In the genomic region with DNA sequence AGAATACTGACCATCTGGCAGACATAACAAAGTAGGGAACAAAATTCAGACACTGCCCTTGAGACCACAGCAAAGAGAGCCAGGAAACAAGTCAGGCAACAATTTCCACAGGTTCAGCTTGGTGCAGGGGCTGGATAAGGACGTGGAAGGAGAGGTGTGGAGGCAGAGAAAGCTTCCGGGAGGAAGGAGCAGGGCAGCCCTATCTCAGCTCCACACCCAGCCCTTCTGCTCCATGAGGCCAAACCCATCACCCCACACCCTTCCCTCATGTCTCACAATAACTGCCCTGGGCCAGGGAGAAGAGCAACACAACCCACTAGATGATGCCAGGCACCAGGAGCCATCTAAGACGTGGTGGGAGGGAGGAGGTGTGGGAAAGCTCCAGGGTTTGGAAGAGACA, we compare ENCODE assay signal across 1 cellular context.
TF ChIP-seq lines count a peak whose summit lies in the region.

No MANE protein-coding gene starts in this region.

TF ChIP-seq in GM23338, 12 proteins besides CTCF, POLR2A, EP300 and RAD21 (continued from another document):
- TF ChIP-seq, protein P1, sequence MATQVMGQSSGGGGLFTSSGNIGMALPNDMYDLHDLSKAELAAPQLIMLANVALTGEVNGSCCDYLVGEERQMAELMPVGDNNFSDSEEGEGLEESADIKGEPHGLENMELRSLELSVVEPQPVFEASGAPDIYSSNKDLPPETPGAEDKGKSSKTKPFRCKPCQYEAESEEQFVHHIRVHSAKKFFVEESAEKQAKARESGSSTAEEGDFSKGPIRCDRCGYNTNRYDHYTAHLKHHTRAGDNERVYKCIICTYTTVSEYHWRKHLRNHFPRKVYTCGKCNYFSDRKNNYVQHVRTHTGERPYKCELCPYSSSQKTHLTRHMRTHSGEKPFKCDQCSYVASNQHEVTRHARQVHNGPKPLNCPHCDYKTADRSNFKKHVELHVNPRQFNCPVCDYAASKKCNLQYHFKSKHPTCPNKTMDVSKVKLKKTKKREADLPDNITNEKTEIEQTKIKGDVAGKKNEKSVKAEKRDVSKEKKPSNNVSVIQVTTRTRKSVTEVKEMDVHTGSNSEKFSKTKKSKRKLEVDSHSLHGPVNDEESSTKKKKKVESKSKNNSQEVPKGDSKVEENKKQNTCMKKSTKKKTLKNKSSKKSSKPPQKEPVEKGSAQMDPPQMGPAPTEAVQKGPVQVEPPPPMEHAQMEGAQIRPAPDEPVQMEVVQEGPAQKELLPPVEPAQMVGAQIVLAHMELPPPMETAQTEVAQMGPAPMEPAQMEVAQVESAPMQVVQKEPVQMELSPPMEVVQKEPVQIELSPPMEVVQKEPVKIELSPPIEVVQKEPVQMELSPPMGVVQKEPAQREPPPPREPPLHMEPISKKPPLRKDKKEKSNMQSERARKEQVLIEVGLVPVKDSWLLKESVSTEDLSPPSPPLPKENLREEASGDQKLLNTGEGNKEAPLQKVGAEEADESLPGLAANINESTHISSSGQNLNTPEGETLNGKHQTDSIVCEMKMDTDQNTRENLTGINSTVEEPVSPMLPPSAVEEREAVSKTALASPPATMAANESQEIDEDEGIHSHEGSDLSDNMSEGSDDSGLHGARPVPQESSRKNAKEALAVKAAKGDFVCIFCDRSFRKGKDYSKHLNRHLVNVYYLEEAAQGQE (IDR thresholded peaks at IDR 0.05; ENCODE audit: unreplicated experiment): no peak
- TF ChIP-seq EZH2phosphoT487 (IDR thresholded peaks at IDR 0.05; ENCODE audit: unreplicated experiment): no peak
- TF ChIP-seq, protein P2, sequence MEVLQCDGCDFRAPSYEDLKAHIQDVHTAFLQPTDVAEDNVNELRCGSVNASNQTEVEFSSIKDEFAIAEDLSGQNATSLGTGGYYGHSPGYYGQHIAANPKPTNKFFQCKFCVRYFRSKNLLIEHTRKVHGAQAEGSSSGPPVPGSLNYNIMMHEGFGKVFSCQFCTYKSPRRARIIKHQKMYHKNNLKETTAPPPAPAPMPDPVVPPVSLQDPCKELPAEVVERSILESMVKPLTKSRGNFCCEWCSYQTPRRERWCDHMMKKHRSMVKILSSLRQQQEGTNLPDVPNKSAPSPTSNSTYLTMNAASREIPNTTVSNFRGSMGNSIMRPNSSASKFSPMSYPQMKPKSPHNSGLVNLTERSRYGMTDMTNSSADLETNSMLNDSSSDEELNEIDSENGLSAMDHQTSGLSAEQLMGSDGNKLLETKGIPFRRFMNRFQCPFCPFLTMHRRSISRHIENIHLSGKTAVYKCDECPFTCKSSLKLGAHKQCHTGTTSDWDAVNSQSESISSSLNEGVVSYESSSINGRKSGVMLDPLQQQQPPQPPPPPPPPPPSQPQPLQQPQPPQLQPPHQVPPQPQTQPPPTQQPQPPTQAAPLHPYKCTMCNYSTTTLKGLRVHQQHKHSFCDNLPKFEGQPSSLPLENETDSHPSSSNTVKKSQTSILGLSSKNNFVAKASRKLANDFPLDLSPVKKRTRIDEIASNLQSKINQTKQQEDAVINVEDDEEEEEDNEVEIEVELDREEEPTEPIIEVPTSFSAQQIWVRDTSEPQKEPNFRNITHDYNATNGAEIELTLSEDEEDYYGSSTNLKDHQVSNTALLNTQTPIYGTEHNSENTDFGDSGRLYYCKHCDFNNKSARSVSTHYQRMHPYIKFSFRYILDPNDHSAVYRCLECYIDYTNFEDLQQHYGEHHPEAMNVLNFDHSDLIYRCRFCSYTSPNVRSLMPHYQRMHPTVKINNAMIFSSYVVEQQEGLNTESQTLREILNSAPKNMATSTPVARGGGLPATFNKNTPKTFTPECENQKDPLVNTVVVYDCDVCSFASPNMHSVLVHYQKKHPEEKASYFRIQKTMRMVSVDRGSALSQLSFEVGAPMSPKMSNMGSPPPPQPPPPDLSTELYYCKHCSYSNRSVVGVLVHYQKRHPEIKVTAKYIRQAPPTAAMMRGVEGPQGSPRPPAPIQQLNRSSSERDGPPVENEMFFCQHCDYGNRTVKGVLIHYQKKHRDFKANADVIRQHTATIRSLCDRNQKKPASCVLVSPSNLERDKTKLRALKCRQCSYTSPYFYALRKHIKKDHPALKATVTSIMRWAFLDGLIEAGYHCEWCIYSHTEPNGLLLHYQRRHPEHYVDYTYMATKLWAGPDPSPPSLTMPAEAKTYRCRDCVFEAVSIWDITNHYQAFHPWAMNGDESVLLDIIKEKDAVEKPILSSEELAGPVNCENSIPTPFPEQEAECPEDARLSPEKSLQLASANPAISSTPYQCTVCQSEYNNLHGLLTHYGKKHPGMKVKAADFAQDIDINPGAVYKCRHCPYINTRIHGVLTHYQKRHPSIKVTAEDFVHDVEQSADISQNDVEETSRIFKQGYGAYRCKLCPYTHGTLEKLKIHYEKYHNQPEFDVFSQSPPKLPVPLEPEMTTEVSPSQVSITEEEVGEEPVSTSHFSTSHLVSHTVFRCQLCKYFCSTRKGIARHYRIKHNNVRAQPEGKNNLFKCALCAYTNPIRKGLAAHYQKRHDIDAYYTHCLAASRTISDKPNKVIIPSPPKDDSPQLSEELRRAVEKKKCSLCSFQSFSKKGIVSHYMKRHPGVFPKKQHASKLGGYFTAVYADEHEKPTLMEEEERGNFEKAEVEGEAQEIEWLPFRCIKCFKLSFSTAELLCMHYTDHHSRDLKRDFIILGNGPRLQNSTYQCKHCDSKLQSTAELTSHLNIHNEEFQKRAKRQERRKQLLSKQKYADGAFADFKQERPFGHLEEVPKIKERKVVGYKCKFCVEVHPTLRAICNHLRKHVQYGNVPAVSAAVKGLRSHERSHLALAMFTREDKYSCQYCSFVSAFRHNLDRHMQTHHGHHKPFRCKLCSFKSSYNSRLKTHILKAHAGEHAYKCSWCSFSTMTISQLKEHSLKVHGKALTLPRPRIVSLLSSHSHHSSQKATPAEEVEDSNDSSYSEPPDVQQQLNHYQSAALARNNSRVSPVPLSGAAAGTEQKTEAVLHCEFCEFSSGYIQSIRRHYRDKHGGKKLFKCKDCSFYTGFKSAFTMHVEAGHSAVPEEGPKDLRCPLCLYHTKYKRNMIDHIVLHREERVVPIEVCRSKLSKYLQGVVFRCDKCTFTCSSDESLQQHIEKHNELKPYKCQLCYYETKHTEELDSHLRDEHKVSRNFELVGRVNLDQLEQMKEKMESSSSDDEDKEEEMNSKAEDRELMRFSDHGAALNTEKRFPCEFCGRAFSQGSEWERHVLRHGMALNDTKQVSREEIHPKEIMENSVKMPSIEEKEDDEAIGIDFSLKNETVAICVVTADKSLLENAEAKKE (CRISPR knock-in tag; IDR thresholded peaks at IDR 0.05): no peak
- no peak for TF ChIP-seq JUNB (IDR thresholded peaks at IDR 0.05; ENCODE audit: unreplicated experiment)
- TF ChIP-seq NANOG (IDR thresholded peaks at IDR 0.05; ENCODE audit: borderline replicate concordance): no peak
- no peak for TF ChIP-seq EZH2 (IDR thresholded peaks at IDR 0.05; ENCODE audit: low read depth, unreplicated experiment)
- TF ChIP-seq ZNF331 (CRISPR knock-in tag; IDR thresholded peaks at IDR 0.05; ENCODE audit: low read depth): no peak
- no peak for TF ChIP-seq CREB1 (CRISPR knock-in tag; IDR thresholded peaks at IDR 0.05; ENCODE audit: low read depth)
- TF ChIP-seq POLR2AphosphoS5 (IDR thresholded peaks at IDR 0.05; ENCODE audit: low read depth): no peak
